In the genomic region with DNA sequence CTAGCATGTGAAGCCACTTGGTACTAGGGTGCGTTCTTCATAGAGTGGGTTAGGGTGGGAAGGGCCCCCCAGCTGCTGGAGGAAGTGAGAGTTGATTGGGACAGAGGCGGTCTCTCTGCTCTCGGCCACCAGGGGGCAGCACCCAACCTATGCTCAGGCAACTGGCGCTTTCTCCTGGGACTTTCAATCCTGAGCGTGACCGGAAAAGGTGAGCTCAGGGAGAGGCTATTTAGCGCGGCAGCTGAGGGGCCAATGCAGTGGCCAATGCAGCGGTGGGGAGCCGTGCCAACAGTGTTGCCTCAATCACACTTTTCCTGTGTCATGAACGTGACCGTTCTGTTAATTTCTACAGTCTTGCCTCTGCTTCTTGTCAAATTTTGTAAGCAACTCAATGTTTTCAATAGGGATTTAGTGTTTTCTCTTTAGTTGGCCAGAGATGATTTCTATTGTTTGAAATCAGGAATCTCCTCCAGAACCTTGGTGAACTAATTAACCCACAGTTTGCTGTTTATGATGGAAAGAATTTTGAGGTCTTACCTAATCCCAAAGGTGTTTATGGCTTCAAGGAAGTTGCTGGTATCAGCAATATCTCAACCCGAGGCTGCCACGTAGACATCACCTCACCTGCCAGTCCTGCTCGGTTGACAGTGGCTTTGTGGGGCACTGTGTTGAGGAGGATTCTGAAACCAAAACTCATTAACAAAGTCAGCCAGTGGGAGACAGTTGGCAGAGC, we compare ENCODE assay signal across 8 cellular contexts.
DNase-seq lines count a peak whose midpoint lies in the region; ATAC-seq and TF ChIP-seq lines count a peak whose summit lies in the region.

No MANE protein-coding gene starts in this region.

- H3K79me2 ChIP-seq in OCI-LY1 (ENCODE audit: insufficient read depth, low read length): no peaks in the 10 kb centered on the region

- H3K9me3 ChIP-seq in OCI-LY1 (ENCODE audit: low read length) (peaks cover 10% of the 10 kb centered on the region), stomach (peaks cover 0 to 4% (median 0%) of the 10 kb centered on the region in 4 donors)

- no peaks in the 10 kb centered on the region for H3K9me2 ChIP-seq in OCI-LY1 (ENCODE audit: low read depth, low read length)

- H3F3A ChIP-seq in OCI-LY1 (ENCODE audit: insufficient read depth, low read length): no peaks in the 10 kb centered on the region

- H2AFZ ChIP-seq in OCI-LY1 (ENCODE audit: low read length): no peak overlapping the region

- 18 to 36% (median 23%) methylated on average over 12 to 15 of the region's 15 CpGs for WGBS in stomach, 5 donors

- peak; percentile 90 for DNase-seq in ACHN
- DNase-seq in activated T-helper 1 cell treated with Interleukin-2 at 50 U/mL for 16 hours (ENCODE audit: low read depth): peak; percentile 19
- DNase-seq in fibroblast of peridontal ligament (ENCODE audit: extremely low read depth): peak; percentile 12
- peak; percentile 89 for DNase-seq in nephron progenitor cell
- peak; percentile 78 for DNase-seq in stomach

- H3K27me3 ChIP-seq in OCI-LY1 (ENCODE audit: insufficient read depth, low read length) (no peaks in the 10 kb centered on the region), stomach (peaks cover 0 to 25% (median 0%) of the 10 kb centered on the region in 3 donors)

- H3K4me3 Mint-ChIP-seq in nephron progenitor cell: no peak overlapping the region

- intact Hi-C loops in stomach (cut with DNase I; ENCODE audit: low total_unique reads): loop anchor here (10.0 kb wide), 1 partner anchor 228 kb away; no protein-coding TSS in a partner anchor

- TF ChIP-seq POLR2A in stomach (IDR thresholded peaks at IDR 0.05): no peak

- peak; percentile 89 for TF ChIP-seq CTCF in OCI-LY1 (IDR thresholded peaks at IDR 0.05; ENCODE audit: low read length)
- TF ChIP-seq CTCF in nephron progenitor cell (IDR thresholded peaks at IDR 0.05): peak; percentile 89
- TF ChIP-seq CTCF in stomach (IDR thresholded peaks at IDR 0.05): peak in 5 of 7 experiments; percentile 51 to 84 (median 62)

- no peak overlapping the region for H3K9ac ChIP-seq in OCI-LY1 (ENCODE audit: low read length)

- no peak overlapping the region for H3K4me2 ChIP-seq in OCI-LY1 (ENCODE audit: low read length)

- TF ChIP-seq EP300 in stomach (IDR thresholded peaks at IDR 0.05): no peak

- H3K27ac Mint-ChIP-seq in nephron progenitor cell: no peak overlapping the region

- H4K20me1 ChIP-seq in OCI-LY1 (ENCODE audit: insufficient read depth, low read length): no peaks in the 10 kb centered on the region

- H3K36me3 ChIP-seq in OCI-LY1 (ENCODE audit: insufficient read depth, low read length) (no peaks in the 10 kb centered on the region), stomach (no peaks in the 10 kb centered on the region)

- H3K4me1 ChIP-seq in OCI-LY1 (ENCODE audit: insufficient read depth, low read length, severe bottlenecking) (no peaks in the 10 kb centered on the region), stomach (peaks cover 0 to 8% (median 4%) of the 10 kb centered on the region in 4 donors)

- H3K4me3 ChIP-seq in OCI-LY1 (ENCODE audit: low read depth, low read length, poor library complexity, severe bottlenecking) (no peak overlapping the region), stomach (peak overlapping the region in 1 of 4 donors; percentile 14)

- peak; percentile 54 for ATAC-seq in GM18861 (IDR thresholded peaks at IDR 0.05; ENCODE audit: unreplicated experiment)
- ATAC-seq in HG03175 (IDR thresholded peaks at IDR 0.05; ENCODE audit: unreplicated experiment): peak; percentile 68

- H3K36me3 Mint-ChIP-seq in nephron progenitor cell (ENCODE audit: low read depth): no peaks in the 10 kb centered on the region

- peaks cover 23% of the 10 kb centered on the region for H3K27me3 Mint-ChIP-seq in nephron progenitor cell (ENCODE audit: low read depth, poor library complexity)

- peaks cover 9% of the 10 kb centered on the region for H3K4me1 Mint-ChIP-seq in nephron progenitor cell

- H3K27ac ChIP-seq in OCI-LY1 (ENCODE audit: low read depth, low read length, poor library complexity, severe bottlenecking) (no peak overlapping the region), stomach (peak overlapping the region in 1 of 5 donors; percentile 11)

- in situ Hi-C loops in ACHN (cut with HindIII; ENCODE audit: low pct_ligation_motif_present, low pct_unique_long_range_greater_than_20kb, low sequenced_read_pairs): no loop called here

- peaks cover 33% of the 10 kb centered on the region for H3K9me3 Mint-ChIP-seq in nephron progenitor cell

Comparison
In these comparisons a context has a peak if more than half of its experiments do, and no peak if none do; other contexts are left out.
1. DNase-seq: peak in every context shown above with its lines; median percentile 90 in ACHN; 89 in nephron progenitor cell; 78 in stomach; 19 in activated T-helper 1 cell treated with Interleukin-2 at 50 U/mL for 16 hours; 12 in fibroblast of peridontal ligament.